In genomic region chr1:100483230-100483629, GRCh38 we compare ENCODE assay signal across 1 cellular context.
TF ChIP-seq lines count a peak whose summit lies in the region.

No MANE protein-coding gene starts in this region.

TF ChIP-seq in GM23338, 12 proteins besides CTCF, POLR2A, EP300 and RAD21 (continued from another document):
- no peak for TF ChIP-seq REST (IDR thresholded peaks at IDR 0.05; ENCODE audit: unreplicated experiment)
- TF ChIP-seq EZH2phosphoT487 (IDR thresholded peaks at IDR 0.05; ENCODE audit: unreplicated experiment), result no peak
- TF ChIP-seq POLR2AphosphoS5 (IDR thresholded peaks at IDR 0.05; ENCODE audit: low read depth), result no peak
- TF ChIP-seq NANOG (IDR thresholded peaks at IDR 0.05; ENCODE audit: borderline replicate concordance), result no peak
- no peak for TF ChIP-seq ZNF331 (CRISPR knock-in tag; IDR thresholded peaks at IDR 0.05; ENCODE audit: low read depth)
- no peak for TF ChIP-seq ETS1 (IDR thresholded peaks at IDR 0.05)
- TF ChIP-seq CREB1 (CRISPR knock-in tag; IDR thresholded peaks at IDR 0.05; ENCODE audit: low read depth), result no peak
- TF ChIP-seq JUNB (IDR thresholded peaks at IDR 0.05; ENCODE audit: unreplicated experiment), result no peak
- no peak for TF ChIP-seq ZNF462 (CRISPR knock-in tag; IDR thresholded peaks at IDR 0.05)
- no peak for TF ChIP-seq STAT1 (IDR thresholded peaks at IDR 0.05; ENCODE audit: unreplicated experiment)
- no peak for TF ChIP-seq EZH2 (IDR thresholded peaks at IDR 0.05; ENCODE audit: low read depth, unreplicated experiment)
TF ChIP-seq in GM23338: peak in this region for 0.
